Comparison of ENCODE assay signal across 8 cellular contexts in genomic region chr11:45655347-45655756, GRCh38. TPM values are rescaled to one million over a fixed set of nuclear protein-coding genes. Genes with fewer than 3 reads are reported as not detected.
A peak's percentile ranks its signal among the peaks of the same experiment; 100 is the strongest.
DNase-seq lines count a peak whose midpoint lies in the region; TF ChIP-seq lines count a peak whose summit lies in the region.
"Had no signal": no experiment of that assay in that cellular context is flagged by ENCODE, and none has a peak within 500 bp of the region (broad histone marks: within the 10 kb centered on the region; RNA-seq: fewer than 3 reads in every experiment).

No MANE protein-coding gene starts in this region.

- no peaks in the 10 kb centered on the region for H3K79me2 ChIP-seq in Karpas-422 (ENCODE audit: low read length)

- H3K4me1 ChIP-seq in Karpas-422 (ENCODE audit: low read length) = peaks cover 9% of the 10 kb centered on the region
- H3K4me1 ChIP-seq in transverse colon = no peaks in the 10 kb centered on the region

- H4K20me1 ChIP-seq in Karpas-422 (ENCODE audit: insufficient read depth, low read depth, low read length) = no peaks in the 10 kb centered on the region

- no peak overlapping the region for H2AFZ ChIP-seq in Karpas-422 (ENCODE audit: low read length)

- intact Hi-C loops in transverse colon (cut with DNase I; ENCODE audit: low total_unique reads) = loop anchor here (10.0 kb wide), 1 partner anchor 281 kb away; no protein-coding TSS in a partner anchor

- H3K9me3 ChIP-seq in Karpas-422 (ENCODE audit: low read length) (no peaks in the 10 kb centered on the region), transverse colon (no peaks in the 10 kb centered on the region)

- in situ Hi-C loops in transverse colon (cut with MboI; ENCODE audit: low pct_ligation_motif_present in 1 of 4, low pct_unique_long_range_greater_than_20kb in 1 of 4, low sequenced_read_pairs in 3 of 4) = loop anchor here in 2 of 4 donors (25.0 kb wide), 1 partner anchor 293 kb away; no protein-coding TSS in a partner anchor

- H3K4me2 ChIP-seq in Karpas-422 (ENCODE audit: low read depth, low read length, poor library complexity, severe bottlenecking) = peak overlapping the region; percentile 16

- H3K9ac ChIP-seq in Karpas-422 (ENCODE audit: low read length) = no peak overlapping the region

- no peak for TF ChIP-seq EP300 in transverse colon (IDR thresholded peaks at IDR 0.05; ENCODE audit: low read depth)

- no peak overlapping the region for H3K4me3 ChIP-seq in Karpas-422 (ENCODE audit: low read length)
- H3K4me3 ChIP-seq in transverse colon = no peak overlapping the region

- H3K27me3 ChIP-seq in Karpas-422 (ENCODE audit: low read length) (no peaks in the 10 kb centered on the region), transverse colon (peaks cover 36% of the 10 kb centered on the region)

- H3K36me3 ChIP-seq in Karpas-422 (ENCODE audit: insufficient read depth, low read length) (no peaks in the 10 kb centered on the region), transverse colon (no peaks in the 10 kb centered on the region)

- H3K27ac ChIP-seq in Karpas-422 (ENCODE audit: low read length) (no peak overlapping the region), transverse colon (no peak overlapping the region)

- TF ChIP-seq CTCF in GM12874 (IDR thresholded peaks at IDR 0.05; ENCODE audit: insufficient read depth, low read depth, low read length) (peak; percentile 95), transverse colon (IDR thresholded peaks at IDR 0.05) (peak; percentile 71 to 88 (median 85))

- WGBS in transverse colon (ENCODE audit: low coverage in 1 of 2), 2 donors = 11% methylated on average over 16 of the region's 16 CpGs; no CpG with 5 or more reads in 1 of the 2 donors

- H3K9me2 ChIP-seq in Karpas-422 (replicated peaks; ENCODE audit: insufficient read depth, low read length) = no peaks in the 10 kb centered on the region

- TF ChIP-seq POLR2A in transverse colon (IDR thresholded peaks at IDR 0.05) = no peak

- DNase-seq in Karpas-422 (peak; percentile 85), RPMI7951 (ENCODE audit: low read depth) (peak; percentile 43), foreskin melanocyte (peak; percentile 45), nucleus accumbens (lab: John Stamatoyannopoulos, UW) (peak in 50 of 56 donors; percentile 26 to 91 (median 66)), transverse colon (peak; percentile 65)
- DNase-seq in activated effector memory CD4-positive, alpha-beta T cell treated with Interleukin-2 at 50 U/mL for 16 hours = peak; percentile 35

RNA-seq across cellular contexts. Expression of gene CHST1, which starts 10.1 kb away (rescaled TPM):
- total RNA-seq in Karpas-422 (2014; rRNA removed; shearing (Covaris generic); ENCODE audit: low replicate concordance) = 0.25 TPM in 1 of 2 replicates, not detected in the other
- total RNA-seq in RPMI7951 (2014; rRNA removed; shearing (Covaris generic)) = 0.20 and 0.36 TPM in 2 replicates
- 1 to 10 TPM in 2 of 4 donors, under 1 TPM in 2; 0.27 to 1.9 (median 0.76) TPM for total RNA-seq in transverse colon
- total RNA-seq: mononuclear cell had no signal

Comparison
In these comparisons a context has a peak if more than half of its experiments do, and no peak if none do; other contexts are left out.
1. DNase-seq: peak in every context shown above with its lines; median percentile 85 in Karpas-422; 66 in nucleus accumbens; 65 in transverse colon; 45 in foreskin melanocyte; 43 in RPMI7951; 35 in activated effector memory CD4-positive, alpha-beta T cell treated with Interleukin-2 at 50 U/mL for 16 hours.